23 cellular contexts compared by ENCODE assay signal in the genomic region with DNA sequence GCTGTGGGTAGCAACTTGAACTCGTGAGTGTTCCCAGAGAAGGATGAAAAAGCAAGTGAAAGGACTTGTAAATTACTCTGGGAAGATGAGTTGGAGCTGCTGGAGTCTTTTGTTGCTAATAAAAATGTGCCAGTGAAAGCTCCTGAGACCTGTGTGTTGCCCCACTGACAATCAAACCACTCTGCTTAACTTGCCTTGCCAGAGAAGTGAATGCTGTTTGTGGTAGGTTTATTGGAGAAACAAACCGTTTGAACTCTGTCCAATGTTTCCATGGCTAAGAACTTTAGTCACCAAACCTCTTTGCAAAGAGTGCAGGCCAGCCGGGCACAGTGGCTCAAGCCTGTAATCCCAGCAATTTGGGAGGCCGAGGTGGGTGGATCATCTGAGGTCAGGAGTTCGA.
"Had no signal": no experiment of that assay in that cellular context is flagged by ENCODE, and none has a peak within 500 bp of the region (broad histone marks: within the 10 kb centered on the region; RNA-seq: fewer than 3 reads in every experiment).

No MANE protein-coding gene starts in this region.

- DNase-seq: activated CD4-positive, alpha-beta memory T cell treated with anti-CD3 and anti-CD28 coated beads, Interleukin-2, amount 10 ng/mL, durations not matched to agents 7 days and 5 days; activated CD4-positive, alpha-beta T cell treated with anti-CD3 and anti-CD28 coated beads, Interleukin-2, amount 10 ng/mL, durations not matched to agents 24 days and 14 days; activated CD4-positive, CD25-positive, alpha-beta regulatory T cell treated with anti-CD3 and anti-CD28 coated beads, Interleukin-2, amount 50 U/mL, for 72 hours; activated CD8-positive, alpha-beta memory T cell treated with anti-CD3 and anti-CD28 coated beads, Interleukin-2, amount 50 U/mL, for 48 hours; activated gamma-delta T cell; activated naive CD4-positive, alpha-beta T cell treated with anti-CD3 and anti-CD28 coated beads, Interleukin-2, amount 10 ng/mL, durations not matched to agents 7 days and 5 days; activated naive CD8-positive, alpha-beta T cell treated with anti-CD3 and anti-CD28 coated beads, Interleukin-2, amount 10 ng/mL, durations not matched to agents 7 days and 5 days; activated T-cell treated with anti-CD3 and anti-CD28 coated beads, Interleukin-2, amount 50 U/mL, for 24 hours; dermis blood vessel endothelial cell; effector CD4-positive, alpha-beta T cell; foreskin keratinocyte; heart right ventricle; natural killer cell; stimulated activated CD4-positive, alpha-beta T cell treated with anti-CD3 and anti-CD28 coated beads, Interleukin-12 subunit alpha, Interleukin-12 subunit beta, amount 100 ng/mL, for 4 hours; stimulated activated CD4-positive, alpha-beta T cell treated with anti-CD3 and anti-CD28 coated beads, Interleukin-4, amount 100 ng/mL, for 1 hour; stimulated activated naive CD8-positive, alpha-beta T cell treated with anti-CD3 and anti-CD28 coated beads, Interleukin-15, Interleukin-2, amounts not matched to agents 100 U/mL and 50 U/mL, for 24 hours; T1000; testis; transverse colon had no signal

- H3K27ac ChIP-seq: esophagus muscularis mucosa, foreskin keratinocyte, heart right ventricle, neural progenitor cell, skin epidermis, testis, transverse colon had no signal

- H3K27me3 ChIP-seq: esophagus muscularis mucosa, foreskin keratinocyte, heart right ventricle, neural progenitor cell, testis, transverse colon had no signal

- H3K36me3 ChIP-seq: esophagus muscularis mucosa, heart right ventricle, neural progenitor cell, transverse colon had no signal

- H3K4me3 ChIP-seq: esophagus muscularis mucosa, heart right ventricle, neural progenitor cell, skin epidermis, testis, transverse colon had no signal

- ATAC-seq: foreskin keratinocyte; heart right ventricle; natural killer cell; sciatic nerve; stimulated activated naive CD8-positive, alpha-beta T cell treated with anti-CD3 and anti-CD28 coated beads, Interleukin-15, Interleukin-2, amounts not matched to agents 100 U/mL and 50 U/mL, for 24 hours had no signal
